In the genomic region with DNA sequence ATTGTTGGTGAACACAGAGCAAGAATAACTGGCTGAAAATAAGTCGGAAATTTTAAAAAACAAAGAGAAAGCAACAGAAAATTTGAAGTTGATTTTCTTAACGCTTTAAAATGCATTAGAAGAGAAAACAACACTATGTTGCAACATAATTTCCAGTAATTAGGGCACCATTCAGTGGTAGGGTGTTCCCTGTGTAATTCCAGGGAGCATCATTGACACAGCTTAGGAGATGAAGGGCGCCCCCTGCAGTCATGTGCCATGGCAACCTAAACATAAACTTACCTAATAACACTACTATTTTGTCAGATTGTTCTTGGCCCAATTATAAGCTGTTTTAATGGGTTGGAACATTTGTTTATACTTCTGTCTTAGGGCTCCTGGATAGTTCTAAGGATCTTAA, we compare ENCODE assay signal across 8 cellular contexts.
DNase-seq lines count a peak whose midpoint lies in the region; ATAC-seq, FAIRE-seq and TF ChIP-seq lines count a peak whose summit lies in the region.

No MANE protein-coding gene starts in this region.

- H3K4me3 ChIP-seq in bronchial epithelial cell (ENCODE audit: low read depth, low read length) (no peak overlapping the region), lower lobe of right lung (no peak overlapping the region)

- H3K9me3 ChIP-seq in lower lobe of right lung, result no peaks in the 10 kb centered on the region

- intact Hi-C loops in lower lobe of right lung (cut with DNase I), result no loop called here

- TF ChIP-seq CTCF in LNCAP (IDR thresholded peaks at IDR 0.05) (peak; percentile 49), bronchial epithelial cell (IDR thresholded peaks at IDR 0.05; ENCODE audit: insufficient read depth, low read length, severe bottlenecking) (peak; percentile 67), lower lobe of right lung (IDR thresholded peaks at IDR 0.05) (peak; percentile 32)

- no peaks in the 10 kb centered on the region for H3K4me1 ChIP-seq in lower lobe of right lung

- ATAC-seq in lower lobe of right lung, result peak in 1 of 2 donors; percentile 74
- no peak for ATAC-seq in GM19023 (IDR thresholded peaks at IDR 0.05; ENCODE audit: unreplicated experiment)
- no peak for ATAC-seq in HG02973 (IDR thresholded peaks at IDR 0.05; ENCODE audit: unreplicated experiment)
- ATAC-seq in HG03139 (IDR thresholded peaks at IDR 0.05; ENCODE audit: unreplicated experiment), result no peak
- ATAC-seq in esophagus mucosa, result no peak

- H3K36me3 ChIP-seq in bronchial epithelial cell (ENCODE audit: control insufficient read depth, insufficient read depth, low read length) (no peaks in the 10 kb centered on the region), lower lobe of right lung (no peaks in the 10 kb centered on the region)

- peak overlapping the region; percentile 5 for H3K27ac ChIP-seq in lower lobe of right lung

- peak; percentile 45 for DNase-seq in bronchial epithelial cell (ENCODE audit: low read depth)
- no peak for DNase-seq in lower lobe of right lung

- FAIRE-seq in G401.6 (lab: Jason Lieb, UNC) (peak; percentile 47), bronchial epithelial cell (lab: Jason Lieb, UNC) (no peak)

- H3K27me3 ChIP-seq in bronchial epithelial cell (ENCODE audit: control insufficient read depth, insufficient read depth, low read length), result no peaks in the 10 kb centered on the region
- H3K27me3 ChIP-seq in lower lobe of right lung (ENCODE audit: low read depth), result no peaks in the 10 kb centered on the region
